30 cellular contexts compared by ENCODE assay signal in genomic region chr6:161947371-161947770, GRCh38.
"Had no signal": no experiment of that assay in that cellular context is flagged by ENCODE, and none has a peak within 500 bp of the region (broad histone marks: within the 10 kb centered on the region; RNA-seq: fewer than 3 reads in every experiment).

No MANE protein-coding gene starts in this region.

- H3K27ac ChIP-seq: left lung, lower lobe of right lung, pancreas, prostate gland, skin epidermis, stomach, testis, thyroid gland, upper lobe of right lung had no signal

- DNase-seq: hippocampal formation; kidney glomerular epithelial cell; left cardiac atrium; left lung; lower lobe of right lung; mammary epithelial cell; mesenchymal stem cell; mucosa of descending colon; naive thymus-derived CD4-positive, alpha-beta T cell; pancreas; posterior cingulate gyrus; retina; right cardiac atrium; stimulated activated CD4-positive, alpha-beta T cell treated with anti-CD3 and anti-CD28 coated beads, Interleukin-12 subunit alpha, Interleukin-12 subunit beta, amount 100 ng/mL, for 4 hours; stimulated activated CD4-positive, alpha-beta T cell treated with anti-CD3 and anti-CD28 coated beads, Interleukin-15, amount 100 ng/mL, for 24 hours; stimulated activated CD4-positive, alpha-beta T cell treated with anti-CD3 and anti-CD28 coated beads, Interleukin-2, amount 100 ng/mL, for 24 hours; stimulated activated CD4-positive, alpha-beta T cell treated with anti-CD3 and anti-CD28 coated beads, Interleukin-4, amount 100 ng/mL, for 1 hour; stimulated activated naive B cell treated with anti-CD40 and anti-IgM and Interleukin-4, amounts not matched to agents 10 μg/mL and 1 μg/mL and 100 μg/mL, for 72 hours; stimulated activated naive CD8-positive, alpha-beta T cell treated with anti-CD3 and anti-CD28 coated beads, Interleukin-15, Interleukin-2, amounts not matched to agents 100 U/mL and 50 U/mL, for 24 hours; stomach; testis; thyroid gland; trophoblast cell; upper lobe of right lung had no signal

- H3K36me3 ChIP-seq: left lung, lower lobe of right lung, pancreas, prostate gland, stomach, thyroid gland, upper lobe of right lung had no signal

- H3K27me3 ChIP-seq: left lung, pancreas, stomach, testis, thyroid gland, upper lobe of right lung had no signal

- ATAC-seq: left cardiac atrium; left lung; lower lobe of right lung; mucosa of descending colon; naive thymus-derived CD4-positive, alpha-beta T cell; natural killer cell treated with Interleukin-12 subunit alpha and Interleukin-12 subunit beta and Interleukin-15 and Interleukin-18, amount 100 ng/mL, for 72 hours; pancreas; right cardiac atrium; sciatic nerve; stimulated activated naive B cell treated with anti-CD40 and anti-IgM and Interleukin-4, amounts not matched to agents 10 μg/mL and 1 μg/mL and 100 μg/mL, for 72 hours; stimulated activated naive CD8-positive, alpha-beta T cell treated with anti-CD3 and anti-CD28 coated beads, Interleukin-15, Interleukin-2, amounts not matched to agents 100 U/mL and 50 U/mL, for 24 hours; upper lobe of right lung had no signal

- H3K9me3 ChIP-seq: lower lobe of right lung, mucosa of descending colon, pancreas, prostate gland, stomach, testis, thyroid gland, upper lobe of right lung had no signal

- FAIRE-seq: keratinocyte, pancreas, urothelium cell line had no signal

- H3K4me1 ChIP-seq: left lung, lower lobe of right lung, pancreas, prostate gland, thyroid gland, upper lobe of right lung had no signal

- H3K4me3 ChIP-seq: left lung, lower lobe of right lung, mucosa of descending colon, pancreas, prostate gland, skin epidermis, stomach, testis, thyroid gland, upper lobe of right lung had no signal
